Comparison of ENCODE assay signal across 21 cellular contexts in genomic region chr4:116561717-116562116, GRCh38.
"Had no signal": no experiment of that assay in that cellular context is flagged by ENCODE, and none has a peak within 500 bp of the region (broad histone marks: within the 10 kb centered on the region; RNA-seq: fewer than 3 reads in every experiment).

No MANE protein-coding gene starts in this region.

- H3K36me3 ChIP-seq: adrenal gland, ascending aorta, brain microvascular endothelial cell, esophagus muscularis mucosa, gastroesophageal sphincter, upper lobe of left lung had no signal

- H3K4me3 ChIP-seq: adrenal gland, ascending aorta, esophagus muscularis mucosa, gastroesophageal sphincter, upper lobe of left lung had no signal

- H3K27me3 ChIP-seq: adrenal gland, ascending aorta, brain microvascular endothelial cell, esophagus muscularis mucosa, gastroesophageal sphincter, upper lobe of left lung had no signal

- DNase-seq: activated CD8-positive, alpha-beta memory T cell treated with anti-CD3 and anti-CD28 coated beads for 24 hours; activated CD8-positive, alpha-beta memory T cell treated with anti-CD3 and anti-CD28 coated beads, Interleukin-2, amount 50 U/mL, for 4 hours; activated naive CD4-positive, alpha-beta T cell; activated T-cell treated with anti-CD3 and anti-CD28 coated beads, Interleukin-2, amount 50 U/mL, for 24 hours; adrenal gland; brain microvascular endothelial cell; caudate nucleus; effector memory CD8-positive, alpha-beta T cell; head of caudate nucleus; hypothalamus; mesenchymal stem cell; nucleus accumbens; right cardiac atrium; stimulated activated CD4-positive, alpha-beta T cell treated with anti-CD3 and anti-CD28 coated beads, Interleukin-4, amount 100 ng/mL, for 24 hours; stimulated activated naive CD8-positive, alpha-beta T cell treated with anti-CD3 and anti-CD28 coated beads, Interleukin-15, Interleukin-2, amounts not matched to agents 100 U/mL and 50 U/mL, for 24 hours; T1000; upper lobe of left lung had no signal

- FAIRE-seq: endothelial cell of umbilical vein had no signal
